In genomic region chr9:125589287-125589686, GRCh38 we compare ENCODE assay signal across 14 cellular contexts.
DNase-seq lines count a peak whose midpoint lies in the region; ATAC-seq and TF ChIP-seq lines count a peak whose summit lies in the region.
"Had no signal": no experiment of that assay in that cellular context is flagged by ENCODE, and none has a peak within 500 bp of the region (broad histone marks: within the 10 kb centered on the region; RNA-seq: fewer than 3 reads in every experiment).

No MANE protein-coding gene starts in this region.

- no peaks in the 10 kb centered on the region for H3K27me3 Mint-ChIP-seq in activated naive CD4-positive, alpha-beta T cell treated with anti-CD3 and anti-CD28 coated beads, Interleukin-2, amount 10 ng/mL, durations not matched to agents 7 days and 5 days
- H3K27me3 Mint-ChIP-seq: CD4-positive, CD25-positive, alpha-beta regulatory T cell had no signal

- intact Hi-C loops in left colon (cut with DNase I, micrococcal nuclease) = no loop called here

- H3K36me3 Mint-ChIP-seq in activated naive CD4-positive, alpha-beta T cell treated with anti-CD3 and anti-CD28 coated beads, Interleukin-2, amount 10 ng/mL, durations not matched to agents 7 days and 5 days = peaks cover 3% of the 10 kb centered on the region

- CTCF ChIA-PET in activated naive CD4-positive, alpha-beta T cell treated with anti-CD3 and anti-CD28 coated beads, Interleukin-2, amount 10 ng/mL, durations not matched to agents 7 days and 5 days (lab: Charles Lee) = no interaction called here

- H3K9me3 Mint-ChIP-seq in activated naive CD4-positive, alpha-beta T cell treated with anti-CD3 and anti-CD28 coated beads, Interleukin-2, amount 10 ng/mL, durations not matched to agents 7 days and 5 days = no peaks in the 10 kb centered on the region
- H3K9me3 Mint-ChIP-seq: CD4-positive, CD25-positive, alpha-beta regulatory T cell; CD8-positive, alpha-beta T cell; GM23338; H9 had no signal

- no peaks in the 10 kb centered on the region for H3K9me3 ChIP-seq in right atrium auricular region
- H3K9me3 ChIP-seq: Caco-2 had no signal

- H3K27ac Mint-ChIP-seq in activated naive CD4-positive, alpha-beta T cell treated with anti-CD3 and anti-CD28 coated beads, Interleukin-2, amount 10 ng/mL, durations not matched to agents 7 days and 5 days = no peak overlapping the region
- H3K27ac Mint-ChIP-seq: CD4-positive, CD25-positive, alpha-beta regulatory T cell; CD8-positive, alpha-beta T cell; GM23338; H9 had no signal

- no peak overlapping the region for H3K27ac ChIP-seq in right atrium auricular region

- no peaks in the 10 kb centered on the region for H3K4me1 Mint-ChIP-seq in activated naive CD4-positive, alpha-beta T cell treated with anti-CD3 and anti-CD28 coated beads, Interleukin-2, amount 10 ng/mL, durations not matched to agents 7 days and 5 days

- DNase-seq in NCI-H69 (lab: John Stamatoyannopoulos, UW) (peak; percentile 13), epithelial cell of esophagus (ENCODE audit: low read depth) (peak; percentile 34), left colon (no peak), right atrium auricular region (ENCODE audit: low spot score) (no peak)
- no peak for DNase-seq in activated naive CD4-positive, alpha-beta T cell treated with anti-CD3 and anti-CD28 coated beads, Interleukin-2, amount 10 ng/mL, durations not matched to agents 7 days and 5 days
- DNase-seq: C1 segment of cervical spinal cord; Caco-2; CD4-positive, CD25-positive, alpha-beta regulatory T cell; CD8-positive, alpha-beta T cell; DND-41; H9 had no signal

- H3K4me1 ChIP-seq in right atrium auricular region = no peaks in the 10 kb centered on the region

- peak; percentile 27 for ATAC-seq in left colon
- ATAC-seq in GM18868 (IDR thresholded peaks at IDR 0.05; ENCODE audit: unreplicated experiment) = no peak
- ATAC-seq: CD8-positive, alpha-beta T cell; GM23338; HCT116 had no signal

- no peak overlapping the region for H3K4me3 Mint-ChIP-seq in activated naive CD4-positive, alpha-beta T cell treated with anti-CD3 and anti-CD28 coated beads, Interleukin-2, amount 10 ng/mL, durations not matched to agents 7 days and 5 days
- H3K4me3 Mint-ChIP-seq: CD4-positive, CD25-positive, alpha-beta regulatory T cell; CD8-positive, alpha-beta T cell; GM23338; H9 had no signal

- H3K4me3 ChIP-seq in epithelial cell of esophagus (ENCODE audit: low read length) (no peak overlapping the region), right atrium auricular region (no peak overlapping the region)
- H3K4me3 ChIP-seq: GM23338 had no signal

- no peak for TF ChIP-seq CTCF in epithelial cell of esophagus (IDR thresholded peaks at IDR 0.05; ENCODE audit: insufficient read depth, low read depth, low read length, missing control alignments)
- no peak for TF ChIP-seq CTCF in right atrium auricular region (IDR thresholded peaks at IDR 0.05)

- H3K27me3 ChIP-seq in right atrium auricular region = no peaks in the 10 kb centered on the region

- peaks cover 5% of the 10 kb centered on the region for H3K36me3 ChIP-seq in right atrium auricular region

Comparison
In these comparisons a context has a peak if more than half of its experiments do, and no peak if none do; other contexts are left out.
1. DNase-seq: peak in NCI-H69 (single experiment) and epithelial cell of esophagus (single experiment); none in left colon (0 of 2), activated naive CD4-positive, alpha-beta T cell treated with anti-CD3 and anti-CD28 coated beads, Interleukin-2, amount 10 ng/mL, durations not matched to agents 7 days and 5 days (single experiment) and right atrium auricular region (single experiment).